ENCODE assay signal across 31 cellular contexts in genomic region chr6:153121311-153121710, GRCh38. TPM values are rescaled to one million over a fixed set of nuclear protein-coding genes. Genes with fewer than 3 reads are reported as not detected.
"Had no signal": no experiment of that assay in that cellular context is flagged by ENCODE, and none has a peak within 500 bp of the region (broad histone marks: within the 10 kb centered on the region; RNA-seq: fewer than 3 reads in every experiment).

No MANE protein-coding gene starts in this region.

- DNase-seq: activated CD4-positive, alpha-beta memory T cell treated with anti-CD3 and anti-CD28 coated beads, Interleukin-2, amount 10 ng/mL, durations not matched to agents 7 days and 5 days; activated CD4-positive, alpha-beta T cell treated with anti-CD3 and anti-CD28 coated beads, Interleukin-2, amount 10 ng/mL, durations not matched to agents 7 days and 5 days; activated CD4-positive, CD25-positive, alpha-beta regulatory T cell treated with anti-CD3 and anti-CD28 coated beads, Interleukin-2, amount 50 U/mL, for 72 hours; activated CD8-positive, alpha-beta memory T cell treated with anti-CD3 and anti-CD28 coated beads, Interleukin-2, amount 50 U/mL, for 48 hours; activated T-cell treated with anti-CD3 and anti-CD28 coated beads, Interleukin-2, amount 50 U/mL, for 4 hours; anterior cingulate cortex; body of pancreas; cerebellar nuclear complex; colonic mucosa; effector CD8-positive, alpha-beta T cell; esophagus squamous epithelium; foreskin keratinocyte; heart left ventricle; hypothalamus; kidney glomerular epithelial cell; lower lobe of right lung; mesendoderm; natural killer cell; occipital lobe; right cardiac atrium; stimulated activated CD4-positive, alpha-beta T cell treated with anti-CD3 and anti-CD28 coated beads, Interleukin-2, amount 100 ng/mL, for 48 hours; stimulated activated naive CD4-positive, alpha-beta T cell treated with Interleukin-2 at 50 U/mL for 16 hours; T-helper 2 cell; testis; uterus had no signal

- ATAC-seq: activated T-cell treated with anti-CD3 and anti-CD28 coated beads, Interleukin-2, amount 50 U/mL, for 4 hours; activated T-helper 17 cell treated with anti-CD3 and anti-CD28 coated beads, Interleukin-2, amount 50 U/mL, for 72 hours; body of pancreas; foreskin keratinocyte; heart left ventricle; left lobe of liver; lower lobe of right lung; natural killer cell; right cardiac atrium had no signal

- H3K36me3 ChIP-seq: cardiac muscle cell, colonic mucosa, esophagus squamous epithelium, heart left ventricle, lower lobe of right lung, neural progenitor cell, uterus had no signal

- H2AFZ ChIP-seq: neural progenitor cell had no signal

- H3K4me2 ChIP-seq: neural progenitor cell had no signal

- H3K27ac ChIP-seq: body of pancreas, cardiac muscle cell, colonic mucosa, epithelial cell of prostate, esophagus squamous epithelium, foreskin keratinocyte, heart left ventricle, lower lobe of right lung, neural progenitor cell, testis, uterus had no signal

- H3K9me3 ChIP-seq: body of pancreas, colonic mucosa, esophagus squamous epithelium, heart left ventricle, lower lobe of right lung, testis, uterus had no signal

- H3K4me3 ChIP-seq: body of pancreas, cardiac muscle cell, colonic mucosa, esophagus squamous epithelium, heart left ventricle, lower lobe of right lung, neural progenitor cell, testis, uterus had no signal

- H3K9ac ChIP-seq: neural progenitor cell had no signal

- H3K4me1 ChIP-seq: colonic mucosa, heart left ventricle, lower lobe of right lung, neural progenitor cell, testis, uterus had no signal

- H3K27me3 ChIP-seq: body of pancreas, cardiac muscle cell, neural progenitor cell, testis, uterus had no signal

RNA-seq across cellular contexts. Expression of gene RGS17, which starts 9.8 kb away (rescaled TPM):
- total RNA-seq: activated CD4-positive, alpha-beta T cell treated with anti-CD3 and anti-CD28 coated beads, Interleukin-2, amount 10 ng/mL, durations not matched to agents 7 days and 5 days; activated T-cell treated with anti-CD3 and anti-CD28 coated beads, Interleukin-2, amount 50 U/mL, for 4 hours; left lobe of liver; mononuclear cell had no signal
